Comparison of ENCODE assay signal across 8 cellular contexts in genomic region chr3:194633349-194634004, GRCh38. TPM values are rescaled to one million over a fixed set of nuclear protein-coding genes. Genes with fewer than 3 reads are reported as not detected.
DNase-seq lines count a peak whose midpoint lies in the region; ATAC-seq and TF ChIP-seq lines count a peak whose summit lies in the region.

A gene with protein sequence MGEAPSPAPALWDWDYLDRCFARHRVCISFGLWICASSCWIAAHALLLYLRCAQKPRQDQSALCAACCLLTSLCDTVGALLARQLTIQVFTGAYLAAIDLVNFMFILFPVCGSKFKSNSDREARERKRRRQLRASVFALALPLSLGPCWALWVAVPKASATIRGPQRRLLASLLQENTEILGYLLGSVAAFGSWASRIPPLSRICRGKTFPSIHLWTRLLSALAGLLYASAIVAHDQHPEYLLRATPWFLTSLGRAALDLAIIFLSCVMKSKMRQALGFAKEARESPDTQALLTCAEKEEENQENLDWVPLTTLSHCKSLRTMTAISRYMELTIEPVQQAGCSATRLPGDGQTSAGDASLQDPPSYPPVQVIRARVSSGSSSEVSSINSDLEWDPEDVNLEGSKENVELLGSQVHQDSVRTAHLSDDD (minus strand): TSS chr3:194633419. CDS start chr3:194633215, 204 bp downstream.

- TF ChIP-seq RAD21 in IMR-90 (IDR thresholded peaks at IDR 0.05; ENCODE audit: low read length), result peak; percentile 43

- no peaks in the 10 kb centered on the region for H3K4me1 Mint-ChIP-seq in activated T-cell treated with anti-CD3 and anti-CD28 coated beads, Interleukin-2, amount 50 U/mL, for 72 hours (ENCODE audit: low read depth)
- H3K4me1 Mint-ChIP-seq in nephron, result no peaks in the 10 kb centered on the region

- no peaks in the 10 kb centered on the region for H3K27me3 Mint-ChIP-seq in activated T-cell treated with anti-CD3 and anti-CD28 coated beads, Interleukin-2, amount 50 U/mL, for 72 hours (ENCODE audit: low read depth)
- H3K27me3 Mint-ChIP-seq in nephron (ENCODE audit: low read depth), result no peaks in the 10 kb centered on the region

- H3K9me1 ChIP-seq in IMR-90 (ENCODE audit: insufficient read depth, low read length), result peaks cover 11% of the 10 kb centered on the region

- H3K4me2 ChIP-seq in IMR-90 (ENCODE audit: low read depth, low read length), result peak within 1 kb of the TSS; percentile 81
- peak within 1 kb of the TSS; percentile 87 for H3K4me2 ChIP-seq in PC-9

- ATAC-seq in GM21576 (IDR thresholded peaks at IDR 0.05; ENCODE audit: unreplicated experiment) (peak; percentile 87), IMR-90 (ENCODE audit: low read depth) (peak; percentile 95)
- peak; percentile 85 to 87 for ATAC-seq in activated T-cell treated with anti-CD3 and anti-CD28 coated beads, Interleukin-2, amount 50 U/mL, for 72 hours (replicated peaks in 1 of 2)

- H4K5ac ChIP-seq in IMR-90 (ENCODE audit: low read depth, low read length), result peak within 1 kb of the TSS; percentile 17

- TF ChIP-seq POLR2A in IMR-90 (IDR thresholded peaks at IDR 0.05; ENCODE audit: low read depth, low read length), result 0 out of 2 replicates have a peak, but pooled peaks have one; percentile 30

- peak; percentile 74 for TF ChIP-seq CTCF in IMR-90 (conservative IDR thresholded peaks at IDR 0.05; ENCODE audit: low read depth, low read length)
- TF ChIP-seq CTCF in PC-9 (conservative IDR thresholded peaks at IDR 0.05), result peak; percentile 43; the same call in 1 of the 2 replicates
- peak; percentile 51 to 73 (median 70) for TF ChIP-seq CTCF in nephron (IDR thresholded peaks at IDR 0.05; ENCODE audit: unreplicated experiment in 3 of 3)

- peaks cover 3% of the 10 kb centered on the region for H3K4me1 ChIP-seq in IMR-90 (ENCODE audit: control insufficient read depth, insufficient read depth, low read length)
- no peaks in the 10 kb centered on the region for H3K4me1 ChIP-seq in PC-9 (replicated peaks; ENCODE audit: insufficient read depth)
- peaks cover 5% of the 10 kb centered on the region for H3K4me1 ChIP-seq in stomach smooth muscle (ENCODE audit: control insufficient read depth, insufficient read depth, low read length)

- H3K18ac ChIP-seq in IMR-90 (ENCODE audit: low read depth, low read length), result peak within 1 kb of the TSS; percentile 31; the same call in 1 of the 2 replicates

- dilution Hi-C loops in IMR-90 (cut with HindIII; ENCODE audit: low sequenced_read_pairs, unreplicated experiment), result no loop called here

- POLR2A ChIA-PET in IMR-90 (lab: Charles Lee; ENCODE audit: unreplicated experiment) (interaction anchor here (0.5 to 0.6 kb wide), 2 partner anchors 372 to 702 kb away, joined by 3 to 6 read pairs; no protein-coding TSS in a partner anchor), PC-9 (lab: Charles Lee; ENCODE audit: unreplicated experiment) (interaction anchor here (0.5 to 0.7 kb wide), 10 partner anchors 12 to 891 kb away, joined by 3 to 7 read pairs (median 4); no protein-coding TSS in a partner anchor)

- BruUV-seq in IMR-90 (replicated peaks; lab: Mats Ljungman, UMichigan) (no TSS peak), PC-9 (replicated peaks; lab: Mats Ljungman, UMichigan) (no TSS peak)

- no peaks in the 10 kb centered on the region for H3K9me3 Mint-ChIP-seq in activated T-cell treated with anti-CD3 and anti-CD28 coated beads, Interleukin-2, amount 50 U/mL, for 72 hours
- H3K9me3 Mint-ChIP-seq in nephron, result peaks cover 7% of the 10 kb centered on the region

- CTCF ChIA-PET in IMR-90 (lab: Yijun Ruan, JAX) (interaction anchor here (0.6 to 1.0 kb wide), 10 partner anchors 17 to 300 kb away, joined by 3 to 4 read pairs (median 3); no protein-coding TSS in a partner anchor), PC-9 (lab: Charles Lee) (interaction anchor here (0.5 to 1.2 kb wide), 5 partner anchors 13 to 638 kb away, joined by 3 to 19 read pairs (median 4); partner anchors contain the start of gene XXYLT1)

- H3K23ac ChIP-seq in IMR-90 (ENCODE audit: low read depth, low read length), result peak within 1 kb of the TSS; percentile 36

- no peaks in the 10 kb centered on the region for H3K9me2 ChIP-seq in PC-9 (ENCODE audit: insufficient read depth)

- H3K56ac ChIP-seq in IMR-90 (ENCODE audit: extremely low read depth, insufficient read depth, low read length), result peak within 1 kb of the TSS; percentile 2

- H3K14ac ChIP-seq in IMR-90 (replicated peaks; ENCODE audit: low read depth, low read length), result peak within 1 kb of the TSS; percentile 81

- peaks cover 10% of the 10 kb centered on the region; the same call in 1 of the 2 replicates for H3F3A ChIP-seq in PC-9 (ENCODE audit: insufficient read depth, low read depth)

- H3K79me2 ChIP-seq in PC-9 (ENCODE audit: low read depth), result no peaks in the 10 kb centered on the region

- intact Hi-C loops in IMR-90 (cut with micrococcal nuclease), result loop anchor here (1.0 kb wide), 1 partner anchor 299 kb away; no protein-coding TSS in a partner anchor
- intact Hi-C loops in PC-9 (cut with micrococcal nuclease; ENCODE audit: unreplicated experiment), result loop anchor here (2.0 kb wide), 1 partner anchor 161 kb away; no protein-coding TSS in a partner anchor

- peak within 1 kb of the TSS; percentile 88 for H3K4me3 Mint-ChIP-seq in activated T-cell treated with anti-CD3 and anti-CD28 coated beads, Interleukin-2, amount 50 U/mL, for 72 hours
- peak within 1 kb of the TSS; percentile 89 to 93 (median 91) for H3K4me3 Mint-ChIP-seq in nephron

- H2AK9ac ChIP-seq in IMR-90 (replicated peaks; ENCODE audit: low read depth, low read length, poor library complexity), result peak within 1 kb of the TSS; percentile 99

- H3K27ac ChIP-seq in IMR-90 (ENCODE audit: insufficient read depth, low read length) (peak within 1 kb of the TSS; percentile 64), PC-9 (peak within 1 kb of the TSS; percentile 73), stomach smooth muscle (ENCODE audit: low read length) (no peak within 1 kb of the TSS)

- H3K79me1 ChIP-seq in IMR-90 (ENCODE audit: low read depth in 1 of 2, low read length in 2 of 2), result peaks cover 16 to 38% of the 10 kb centered on the region in 2 experiments

- in situ Hi-C loops in IMR-90 (cut with MboI; ENCODE audit: low sequenced_read_pairs), result no loop called here

- peak within 1 kb of the TSS; percentile 54 for H3K27ac Mint-ChIP-seq in activated T-cell treated with anti-CD3 and anti-CD28 coated beads, Interleukin-2, amount 50 U/mL, for 72 hours
- H3K27ac Mint-ChIP-seq in nephron, result peak within 1 kb of the TSS; percentile 60 to 86 (median 84)

- H4K91ac ChIP-seq in IMR-90 (ENCODE audit: insufficient read depth, low read depth, low read length), result peak within 1 kb of the TSS; percentile 69

- H2AK5ac ChIP-seq in IMR-90 (ENCODE audit: low read depth, low read length), result peak within 1 kb of the TSS; percentile 68

- H4K20me1 ChIP-seq in IMR-90 (ENCODE audit: insufficient read depth, low read length) (no peaks in the 10 kb centered on the region), PC-9 (ENCODE audit: insufficient read depth) (no peaks in the 10 kb centered on the region)

- H3K36me3 ChIP-seq in IMR-90 (ENCODE audit: control insufficient read depth, insufficient read depth, low read length) (peaks cover 12% of the 10 kb centered on the region; the same call in 1 of the 2 replicates), PC-9 (ENCODE audit: low read depth) (no peaks in the 10 kb centered on the region), stomach smooth muscle (ENCODE audit: control insufficient read depth in 2 of 2, insufficient read depth in 2 of 2, low read length in 2 of 2) (no peaks in the 10 kb centered on the region)

- H2AFZ ChIP-seq in IMR-90 (replicated peaks; ENCODE audit: low read length, poor library complexity), result peak within 1 kb of the TSS; percentile 93
- peak within 1 kb of the TSS; percentile 98 for H2AFZ ChIP-seq in PC-9

- H2BK5ac ChIP-seq in IMR-90 (ENCODE audit: low read depth, low read length, poor library complexity, severe bottlenecking), result peak within 1 kb of the TSS; percentile 70

- peak within 1 kb of the TSS; percentile 4; the same call in 1 of the 3 replicates for H2BK15ac ChIP-seq in IMR-90 (ENCODE audit: low read depth, low read length)

- H3K4me3 ChIP-seq in IMR-90 (ENCODE audit: insufficient read depth, low read depth, low read length), result peak within 1 kb of the TSS; percentile 75
- peak within 1 kb of the TSS; percentile 74 for H3K4me3 ChIP-seq in PC-9
- H3K4me3 ChIP-seq in stomach smooth muscle (ENCODE audit: low read length in 2 of 2), result peak within 1 kb of the TSS; percentile 76 to 79

- H2BK20ac ChIP-seq in IMR-90 (ENCODE audit: low read depth, low read length), result 0 out of 2 replicates have a peak within 1 kb of the TSS, but pooled peaks have one; percentile 2

- no peaks in the 10 kb centered on the region for H3K27me3 ChIP-seq in IMR-90 (ENCODE audit: control insufficient read depth, insufficient read depth, low read length)
- H3K27me3 ChIP-seq in PC-9 (ENCODE audit: insufficient read depth, low read depth), result no peaks in the 10 kb centered on the region
- no peaks in the 10 kb centered on the region for H3K27me3 ChIP-seq in stomach smooth muscle (ENCODE audit: control insufficient read depth in 1 of 2, insufficient read depth in 2 of 2, low read length in 2 of 2)

- H3K9me3 ChIP-seq in IMR-90 (ENCODE audit: control insufficient read depth, insufficient read depth, low read length) (no peaks in the 10 kb centered on the region; the same call in 1 of the 2 replicates), PC-9 (ENCODE audit: insufficient read depth, low read depth) (no peaks in the 10 kb centered on the region), stomach smooth muscle (ENCODE audit: control insufficient read depth in 2 of 2, low read length in 2 of 2) (no peaks in the 10 kb centered on the region)

- 0% methylated on average over 25 of the region's 66 CpGs; no CpG with 5 or more reads in 1 of the 2 experiments for WGBS in IMR-90 (ENCODE audit: extremely low coverage in 2 of 2, insufficient read length in 1 of 2), 2 experiments

- H3K9ac ChIP-seq in IMR-90 (ENCODE audit: low read depth, low read length), result peak within 1 kb of the TSS; percentile 71
- H3K9ac ChIP-seq in stomach smooth muscle (ENCODE audit: low read length in 2 of 2), result peak within 1 kb of the TSS; percentile 42 to 47

- H3K4ac ChIP-seq in IMR-90 (ENCODE audit: low read depth, low read length), result peak within 1 kb of the TSS; percentile 90

- H2BK120ac ChIP-seq in IMR-90 (ENCODE audit: low read depth, low read length), result peak within 1 kb of the TSS; percentile 16

- DNase-seq in DMS53 treated with DMSO at 0.1 percent for 48 hours (lab: John Stamatoyannopoulos, UW; ENCODE audit: unreplicated experiment) (peak; percentile 52), IMR-90 (peak; percentile 69), PC-9 (peak; percentile 79 to 96), fibroblast of peridontal ligament (ENCODE audit: extremely low read depth) (peak; percentile 62)
- peak; percentile 70 to 81 for DNase-seq in activated T-cell treated with anti-CD3 and anti-CD28 coated beads, Interleukin-2, amount 50 U/mL, for 72 hours

- no peaks in the 10 kb centered on the region for H3K36me3 Mint-ChIP-seq in activated T-cell treated with anti-CD3 and anti-CD28 coated beads, Interleukin-2, amount 50 U/mL, for 72 hours (ENCODE audit: insufficient read depth in 2 of 2)
- H3K36me3 Mint-ChIP-seq in nephron (ENCODE audit: low read depth), result peaks cover 22% of the 10 kb centered on the region

- peak within 1 kb of the TSS; percentile 37 to 95 for H4K8ac ChIP-seq in IMR-90 (ENCODE audit: low read depth in 2 of 2, low read length in 2 of 2)

RNA-seq across cellular contexts. Expression of the gene that starts here (rescaled TPM):
- 7.8 and 9.7 TPM in 2 replicates for total RNA-seq in IMR-90 (2012; rRNA removed)
- polyA plus RNA-seq in IMR-90 (2012; rRNA removed), result 22.4 and 24.2 TPM in 2 replicates
- polyA plus RNA-seq in IMR-90 (2012; cell fraction: cytosol; rRNA removed), result 13.9 and 18.1 TPM in 2 replicates
- 104 and 111 TPM in 2 replicates for polyA plus RNA-seq in IMR-90 (2012; cell fraction: nucleus; rRNA removed; ENCODE audit: low replicate concordance)
- 37.5 and 52.7 TPM in 2 replicates for total RNA-seq in PC-9 (2021)
- total RNA-seq in activated T-cell treated with anti-CD3 and anti-CD28 coated beads, Interleukin-2, amount 50 U/mL, for 72 hours, result 10 to 100 TPM; 11.9 to 19.6 TPM
